Comparison of ENCODE assay signal across 29 cellular contexts in genomic region chr4:138634915-138635314, GRCh38.
"Had no signal": no experiment of that assay in that cellular context is flagged by ENCODE, and none has a peak within 500 bp of the region (broad histone marks: within the 10 kb centered on the region; RNA-seq: fewer than 3 reads in every experiment).

No MANE protein-coding gene starts in this region.

- H3K36me3 ChIP-seq: heart right ventricle, right atrium auricular region, stomach, thyroid gland, transverse colon, upper lobe of left lung had no signal

- DNase-seq: heart right ventricle; kidney glomerular epithelial cell; left cardiac atrium; midbrain; mucosa of descending colon; naive thymus-derived CD4-positive, alpha-beta T cell; nucleus accumbens; stimulated activated CD4-positive, alpha-beta T cell treated with anti-CD3 and anti-CD28 coated beads, Interleukin-12 subunit alpha, Interleukin-12 subunit beta, amount 100 ng/mL, for 4 hours; stimulated activated CD4-positive, alpha-beta T cell treated with anti-CD3 and anti-CD28 coated beads, Interleukin-15, amount 100 ng/mL, for 24 hours; stimulated activated CD4-positive, alpha-beta T cell treated with anti-CD3 and anti-CD28 coated beads, Interleukin-2, amount 100 ng/mL, for 24 hours; stimulated activated CD4-positive, alpha-beta T cell treated with anti-CD3 and anti-CD28 coated beads, Interleukin-4, amount 100 ng/mL, for 1 hour; stimulated activated naive B cell treated with anti-CD40 and anti-IgM and Interleukin-4, amounts not matched to agents 10 μg/mL and 1 μg/mL and 100 μg/mL, for 72 hours; stimulated activated naive CD8-positive, alpha-beta T cell treated with anti-CD3 and anti-CD28 coated beads, Interleukin-15, Interleukin-2, amounts not matched to agents 100 U/mL and 50 U/mL, for 24 hours; stomach; testis; thyroid gland; transverse colon had no signal

- H3K79me2 ChIP-seq: hepatocyte, parathyroid adenoma had no signal

- H3K4me3 ChIP-seq: heart right ventricle, hepatocyte, lung, mucosa of descending colon, right atrium auricular region, skin epidermis, stomach, testis, thyroid gland, transverse colon, upper lobe of left lung had no signal

- H2AFZ ChIP-seq: hepatocyte, parathyroid adenoma had no signal

- H3K36me3 Mint-ChIP-seq: natural killer cell treated with Interleukin-12 subunit alpha and Interleukin-12 subunit beta and Interleukin-15 and Interleukin-18, amount 100 ng/mL, for 72 hours; stimulated activated naive B cell treated with anti-CD40 and anti-IgM and Interleukin-4, amounts not matched to agents 10 μg/mL and 1 μg/mL and 100 μg/mL, for 72 hours had no signal

- H3K4me1 ChIP-seq: heart right ventricle, parathyroid adenoma, right atrium auricular region, stomach, testis, thyroid gland, transverse colon had no signal

- H3K4me3 Mint-ChIP-seq: naive thymus-derived CD4-positive, alpha-beta T cell; natural killer cell treated with Interleukin-12 subunit alpha and Interleukin-12 subunit beta and Interleukin-15 and Interleukin-18, amount 100 ng/mL, for 72 hours; neural crest cell; stimulated activated naive B cell treated with anti-CD40 and anti-IgM and Interleukin-4, amounts not matched to agents 10 μg/mL and 1 μg/mL and 100 μg/mL, for 72 hours had no signal

- H3K27me3 Mint-ChIP-seq: natural killer cell treated with Interleukin-12 subunit alpha and Interleukin-12 subunit beta and Interleukin-15 and Interleukin-18, amount 100 ng/mL, for 72 hours had no signal

- H3K4me1 Mint-ChIP-seq: naive thymus-derived CD4-positive, alpha-beta T cell; neural crest cell; stimulated activated naive B cell treated with anti-CD40 and anti-IgM and Interleukin-4, amounts not matched to agents 10 μg/mL and 1 μg/mL and 100 μg/mL, for 72 hours had no signal

- FAIRE-seq: keratinocyte, urothelium cell line had no signal

- H3K27ac ChIP-seq: heart right ventricle, hepatocyte, parathyroid adenoma, right atrium auricular region, skin epidermis, stomach, testis, thyroid gland, transverse colon, upper lobe of left lung had no signal

- H3K9me3 ChIP-seq: heart right ventricle, mucosa of descending colon, right atrium auricular region, stomach, testis, thyroid gland, transverse colon, upper lobe of left lung had no signal

- ATAC-seq: heart right ventricle; left cardiac atrium; left lobe of liver; mucosa of descending colon; naive thymus-derived CD4-positive, alpha-beta T cell; natural killer cell treated with Interleukin-12 subunit alpha and Interleukin-12 subunit beta and Interleukin-15 and Interleukin-18, amount 100 ng/mL, for 72 hours; sciatic nerve; stimulated activated naive B cell treated with anti-CD40 and anti-IgM and Interleukin-4, amounts not matched to agents 10 μg/mL and 1 μg/mL and 100 μg/mL, for 72 hours; stimulated activated naive CD8-positive, alpha-beta T cell treated with anti-CD3 and anti-CD28 coated beads, Interleukin-15, Interleukin-2, amounts not matched to agents 100 U/mL and 50 U/mL, for 24 hours had no signal

- H3K4me2 ChIP-seq: hepatocyte had no signal

- H3K27me3 ChIP-seq: heart right ventricle, hepatocyte, right atrium auricular region, stomach, testis, thyroid gland, transverse colon, upper lobe of left lung had no signal

- H3K9ac ChIP-seq: parathyroid adenoma had no signal

- H3K27ac Mint-ChIP-seq: naive thymus-derived CD4-positive, alpha-beta T cell; natural killer cell treated with Interleukin-12 subunit alpha and Interleukin-12 subunit beta and Interleukin-15 and Interleukin-18, amount 100 ng/mL, for 72 hours; stimulated activated naive B cell treated with anti-CD40 and anti-IgM and Interleukin-4, amounts not matched to agents 10 μg/mL and 1 μg/mL and 100 μg/mL, for 72 hours had no signal
